15 cellular contexts compared by ENCODE assay signal in genomic region chr2:235324324-235324723, GRCh38.
"Had no signal": no experiment of that assay in that cellular context is flagged by ENCODE, and none has a peak within 500 bp of the region (broad histone marks: within the 10 kb centered on the region; RNA-seq: fewer than 3 reads in every experiment).

No MANE protein-coding gene starts in this region.

- H3K27ac ChIP-seq: gastroesophageal sphincter, lower lobe of right lung, skin epidermis, thyroid gland had no signal

- H3K36me3 ChIP-seq: gastroesophageal sphincter, lower lobe of right lung, thyroid gland had no signal

- H3K36me3 Mint-ChIP-seq: activated naive CD4-positive, alpha-beta T cell treated with anti-CD3 and anti-CD28 coated beads, Interleukin-2, amount 50 U/mL, for 24 hours; brain; naive thymus-derived CD8-positive, alpha-beta T cell had no signal

- H3K4me1 Mint-ChIP-seq: activated naive CD4-positive, alpha-beta T cell treated with anti-CD3 and anti-CD28 coated beads, Interleukin-2, amount 50 U/mL, for 24 hours; naive thymus-derived CD8-positive, alpha-beta T cell had no signal

- DNase-seq: activated CD4-positive, alpha-beta T cell treated with anti-CD3 and anti-CD28 coated beads, Interleukin-2, amount 50 U/mL, for 1 hour; activated T-cell treated with anti-CD3 and anti-CD28 coated beads for 4 hours; amniotic stem cell; cerebellar nuclear complex; effector memory CD8-positive, alpha-beta T cell; lower lobe of right lung; naive thymus-derived CD8-positive, alpha-beta T cell; thyroid gland had no signal

- H3K4me3 Mint-ChIP-seq: activated naive CD4-positive, alpha-beta T cell treated with anti-CD3 and anti-CD28 coated beads, Interleukin-2, amount 50 U/mL, for 24 hours; dendritic cell treated with granulocyte-macrophage colony-stimulating factor and Interleukin-4, amounts not matched to agents 40 ng/mL and 50 ng/mL, for 4 days; effector memory CD8-positive, alpha-beta T cell; naive thymus-derived CD8-positive, alpha-beta T cell; T-helper 1 cell treated with Interleukin-12 subunit alpha and Interleukin-12 subunit beta and Interleukin-4 antibody, amounts not matched to agents 30 μg/mL and 1 μg/mL, for 36 hours had no signal

- H3K4me1 ChIP-seq: gastroesophageal sphincter, lower lobe of right lung, thyroid gland had no signal

- H3K4me3 ChIP-seq: gastroesophageal sphincter, lower lobe of right lung, skin epidermis, thyroid gland had no signal

- H3K9me3 ChIP-seq: gastroesophageal sphincter, lower lobe of right lung, thyroid gland had no signal

- H3K27me3 ChIP-seq: thyroid gland had no signal

- H3K27ac Mint-ChIP-seq: activated naive CD4-positive, alpha-beta T cell treated with anti-CD3 and anti-CD28 coated beads, Interleukin-2, amount 50 U/mL, for 24 hours; activated T-helper 2 cell treated with anti-CD3 and anti-CD28 coated beads, Interferon-gamma antibody, Interleukin-2, Interleukin-4, amounts not matched to agents 10 μg/mL and 5 μg/mL and 100 μg/mL, durations not matched to agents 14 hours and 24 hours and 36 hours; dendritic cell treated with granulocyte-macrophage colony-stimulating factor and Interleukin-4, amounts not matched to agents 40 ng/mL and 50 ng/mL, for 4 days; effector memory CD8-positive, alpha-beta T cell; naive thymus-derived CD8-positive, alpha-beta T cell; T-helper 1 cell treated with Interleukin-12 subunit alpha and Interleukin-12 subunit beta and Interleukin-4 antibody, amounts not matched to agents 30 μg/mL and 1 μg/mL, for 36 hours had no signal

- H3K9me3 Mint-ChIP-seq: activated naive CD4-positive, alpha-beta T cell treated with anti-CD3 and anti-CD28 coated beads, Interleukin-2, amount 50 U/mL, for 24 hours; activated T-helper 2 cell treated with anti-CD3 and anti-CD28 coated beads, Interferon-gamma antibody, Interleukin-2, Interleukin-4, amounts not matched to agents 10 μg/mL and 5 μg/mL and 100 μg/mL, durations not matched to agents 14 hours and 24 hours and 36 hours; dendritic cell treated with granulocyte-macrophage colony-stimulating factor and Interleukin-4, amounts not matched to agents 40 ng/mL and 50 ng/mL, for 4 days; effector memory CD8-positive, alpha-beta T cell; naive thymus-derived CD8-positive, alpha-beta T cell; T-helper 1 cell treated with Interleukin-12 subunit alpha and Interleukin-12 subunit beta and Interleukin-4 antibody, amounts not matched to agents 30 μg/mL and 1 μg/mL, for 36 hours had no signal
